ENCODE assay signal across 27 cellular contexts in the genomic region with DNA sequence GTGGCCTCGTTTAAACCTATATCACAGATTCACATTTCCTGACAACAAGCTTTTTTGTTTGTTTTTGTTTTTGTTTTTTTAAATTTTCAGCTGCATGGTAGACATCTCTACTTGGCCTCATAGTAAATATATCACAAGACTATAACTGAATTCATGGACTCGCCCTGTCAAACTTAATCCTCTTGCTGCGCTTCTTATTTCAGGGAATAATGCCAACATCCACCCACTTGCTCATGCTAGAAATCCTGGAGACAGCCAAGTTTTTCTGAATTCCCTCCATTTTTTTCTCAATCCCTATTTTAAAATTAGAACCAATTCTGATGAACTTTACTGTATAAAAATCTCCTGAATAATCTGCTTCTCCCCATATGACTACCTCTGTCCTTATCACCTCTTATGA.
"Had no signal": no experiment of that assay in that cellular context is flagged by ENCODE, and none has a peak within 500 bp of the region (broad histone marks: within the 10 kb centered on the region; RNA-seq: fewer than 3 reads in every experiment).

No MANE protein-coding gene starts in this region.

- H3K4me1 Mint-ChIP-seq: central memory CD8-positive, alpha-beta T cell; endodermal cell; immature natural killer cell; natural killer cell; neural crest cell; stimulated activated memory B cell treated with anti-CD40 and anti-IgM and Interleukin-4, amounts not matched to agents 10 μg/mL and 1 μg/mL and 100 μg/mL, for 72 hours had no signal

- DNase-seq: colonic mucosa; effector CD8-positive, alpha-beta T cell; endodermal cell; hypothalamus; immature natural killer cell; left ventricle myocardium superior; lower lobe of right lung; natural killer cell; pancreas; retina; right lobe of liver; stimulated activated CD4-positive, alpha-beta T cell treated with anti-CD3 and anti-CD28 coated beads, Interleukin-12 subunit alpha, Interleukin-12 subunit beta, amount 100 ng/mL, for 4 hours; stimulated activated CD4-positive, alpha-beta T cell treated with anti-CD3 and anti-CD28 coated beads, Interleukin-1b, Interleukin-23, amount 100 ng/mL, for 48 hours; stimulated activated CD4-positive, alpha-beta T cell treated with anti-CD3 and anti-CD28 coated beads, Interleukin-4, amount 100 ng/mL, for 24 hours; stimulated activated naive CD8-positive, alpha-beta T cell treated with anti-CD3 and anti-CD28 coated beads, Interleukin-15, Interleukin-2, amounts not matched to agents 100 U/mL and 50 U/mL, for 24 hours; substantia nigra; testis; upper lobe of left lung had no signal

- H3K4me3 Mint-ChIP-seq: central memory CD8-positive, alpha-beta T cell; dendritic cell treated with granulocyte-macrophage colony-stimulating factor and Interleukin-4, amounts not matched to agents 40 ng/mL and 50 ng/mL, for 4 days; endodermal cell; immature natural killer cell; natural killer cell; neural crest cell; stimulated activated memory B cell treated with anti-CD40 and anti-IgM and Interleukin-4, amounts not matched to agents 10 μg/mL and 1 μg/mL and 100 μg/mL, for 72 hours had no signal

- H3K9me3 Mint-ChIP-seq: endodermal cell had no signal

- H3K27me3 ChIP-seq: colonic mucosa, neutrophil, pancreas, right lobe of liver, testis, tibial nerve, upper lobe of left lung had no signal

- H3K4me3 ChIP-seq: colonic mucosa, lower lobe of right lung, pancreas, right lobe of liver, smooth muscle cell, testis, tibial nerve, upper lobe of left lung had no signal

- H3K27ac Mint-ChIP-seq: dendritic cell treated with granulocyte-macrophage colony-stimulating factor and Interleukin-4, amounts not matched to agents 40 ng/mL and 50 ng/mL, for 4 days; endodermal cell; immature natural killer cell; natural killer cell; stimulated activated memory B cell treated with anti-CD40 and anti-IgM and Interleukin-4, amounts not matched to agents 10 μg/mL and 1 μg/mL and 100 μg/mL, for 72 hours had no signal

- H3K27ac ChIP-seq: colonic mucosa, epithelial cell of prostate, lower lobe of right lung, neutrophil, testis, tibial nerve, upper lobe of left lung had no signal

- H3K9me3 ChIP-seq: colonic mucosa, lower lobe of right lung, neutrophil, pancreas, right lobe of liver, testis, tibial nerve, upper lobe of left lung had no signal

- H3K36me3 ChIP-seq: colonic mucosa, lower lobe of right lung, neutrophil, pancreas, right lobe of liver, tibial nerve, upper lobe of left lung had no signal

- H3K4me1 ChIP-seq: colonic mucosa, lower lobe of right lung, testis, tibial nerve, upper lobe of left lung had no signal

- H3K36me3 Mint-ChIP-seq: immature natural killer cell; stimulated activated memory B cell treated with anti-CD40 and anti-IgM and Interleukin-4, amounts not matched to agents 10 μg/mL and 1 μg/mL and 100 μg/mL, for 72 hours had no signal

- H3K27me3 Mint-ChIP-seq: central memory CD8-positive, alpha-beta T cell; dendritic cell treated with granulocyte-macrophage colony-stimulating factor and Interleukin-4, amounts not matched to agents 40 ng/mL and 50 ng/mL, for 4 days; stimulated activated memory B cell treated with anti-CD40 and anti-IgM and Interleukin-4, amounts not matched to agents 10 μg/mL and 1 μg/mL and 100 μg/mL, for 72 hours had no signal

- ATAC-seq: esophagus mucosa; left ventricle myocardium superior; natural killer cell; stimulated activated memory B cell treated with anti-CD40 and anti-IgM and Interleukin-4, amounts not matched to agents 10 μg/mL and 1 μg/mL and 100 μg/mL, for 72 hours; stimulated activated naive CD8-positive, alpha-beta T cell treated with anti-CD3 and anti-CD28 coated beads, Interleukin-15, Interleukin-2, amounts not matched to agents 100 U/mL and 50 U/mL, for 24 hours had no signal

- H3K4me2 ChIP-seq: smooth muscle cell had no signal
